23 cellular contexts compared by ENCODE assay signal in the genomic region with DNA sequence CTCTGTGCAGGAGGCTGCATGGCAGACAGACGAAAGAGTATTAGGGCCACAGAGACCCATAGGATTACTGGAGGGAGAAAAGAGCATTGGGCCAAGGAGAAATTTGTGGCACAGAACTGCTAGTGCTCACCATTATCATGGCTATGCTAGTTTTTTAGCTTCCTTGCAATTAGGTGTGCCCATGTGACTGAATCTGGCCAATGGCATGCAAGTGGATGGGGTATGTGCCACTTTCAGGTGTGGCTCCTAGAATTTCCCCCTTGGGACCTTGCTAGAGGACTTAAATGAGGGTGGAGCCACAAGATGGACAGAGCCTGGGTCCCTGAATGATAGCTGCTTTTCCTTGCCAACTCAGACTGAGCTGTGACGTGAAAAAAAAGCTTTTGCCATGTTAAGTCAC.
"Had no signal": no experiment of that assay in that cellular context is flagged by ENCODE, and none has a peak within 500 bp of the region (broad histone marks: within the 10 kb centered on the region; RNA-seq: fewer than 3 reads in every experiment).

No MANE protein-coding gene starts in this region.

- DNase-seq: Kasumi-1, KG1, MM.1S, NCI-H1092 treated with DMSO at 0.1 percent for 48 hours, NCI-H1436, NCI-H187, NCI-H2029, NCI-H2081 treated with DMSO at 0.1 percent for 48 hours, NCI-H2171 treated with DMSO at 0.1 percent for 48 hours, NCI-H345, NCI-H446 treated with DMSO at 0.1 percent for 48 hours, NCI-H510A treated with DMSO at 0.1 percent for 48 hours, NCI-H526 treated with DMSO at 0.1 percent for 48 hours, NCI-H774, OCI-M1, PC-9, Peyer's patch, SHP77 treated with DMSO at 0.1 percent for 48 hours, SJCRH30, SW 1271, T-cell had no signal

- FAIRE-seq: HepG2 had no signal

- H3K9me3 ChIP-seq: Peyer's patch, SJCRH30 had no signal

- H3K27me3 ChIP-seq: Peyer's patch, SJCRH30 had no signal

- H2AFZ ChIP-seq: PC-9 had no signal

- H3K4me2 ChIP-seq: PC-9 had no signal

- ATAC-seq: HepG2, Right ventricle myocardium inferior, T-cell had no signal

- H3K4me3 ChIP-seq: PC-9, Peyer's patch, SJCRH30 had no signal

- H3K27ac ChIP-seq: PC-9, Peyer's patch, SJCRH30 had no signal

- H3K36me3 ChIP-seq: Peyer's patch, SJCRH30 had no signal

- H3K4me1 ChIP-seq: Peyer's patch, SJCRH30 had no signal
